16 cellular contexts compared by ENCODE assay signal in the genomic region with DNA sequence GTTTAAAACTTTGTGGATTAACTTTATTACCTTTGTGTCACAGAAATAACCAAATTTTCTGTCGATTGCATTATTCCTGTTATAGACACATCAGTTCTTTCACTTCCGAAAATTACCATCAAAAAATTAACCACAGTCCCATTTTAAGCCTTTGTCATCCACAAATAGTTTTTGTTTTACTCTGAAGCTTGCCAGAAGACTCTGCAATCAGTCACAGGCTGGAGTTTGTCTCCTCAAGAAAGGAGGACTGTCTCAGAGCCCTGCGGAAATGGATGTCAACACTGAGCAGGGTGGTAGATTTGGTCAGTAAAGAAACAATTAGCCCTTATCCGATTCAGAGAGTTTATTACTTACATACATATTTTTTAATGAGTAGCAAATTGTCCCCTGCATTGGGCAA. TPM values are rescaled to one million over a fixed set of nuclear protein-coding genes. Genes with fewer than 3 reads are reported as not detected.
DNase-seq lines count a peak whose midpoint lies in the region; ATAC-seq, FAIRE-seq and TF ChIP-seq lines count a peak whose summit lies in the region.
"Had no signal": no experiment of that assay in that cellular context is flagged by ENCODE, and none has a peak within 500 bp of the region (broad histone marks: within the 10 kb centered on the region; RNA-seq: fewer than 3 reads in every experiment).

No MANE protein-coding gene starts in this region.

- peak; percentile 62 for ATAC-seq in GM18508 (IDR thresholded peaks at IDR 0.05; ENCODE audit: insufficient read depth, unreplicated experiment)
- peak; percentile 48 for ATAC-seq in GM21786 (IDR thresholded peaks at IDR 0.05; ENCODE audit: unreplicated experiment)
- peak; percentile 52 for ATAC-seq in HG03354 (IDR thresholded peaks at IDR 0.05; ENCODE audit: poor library complexity, severe bottlenecking, unreplicated experiment)
- ATAC-seq: HCT116 had no signal

- H2AFZ ChIP-seq in astrocyte (ENCODE audit: low read depth, low read length) = no peak overlapping the region

- no peak overlapping the region for H3K4me3 Mint-ChIP-seq in astrocyte (ENCODE audit: unreplicated experiment)
- no peak overlapping the region for H3K4me3 Mint-ChIP-seq in glutamatergic neuron (ENCODE audit: unreplicated experiment)
- H3K4me3 Mint-ChIP-seq: brain, naive B cell had no signal

- intact Hi-C loops in transverse colon (cut with DNase I; ENCODE audit: low total_unique reads) = no loop called here

- H3K4me2 ChIP-seq in astrocyte (ENCODE audit: low read length) = no peak overlapping the region

- H3K4me1 Mint-ChIP-seq in astrocyte (ENCODE audit: low read depth, unreplicated experiment) (peaks cover 7% of the 10 kb centered on the region), glutamatergic neuron (ENCODE audit: low read depth, unreplicated experiment) (no peaks in the 10 kb centered on the region)
- H3K4me1 Mint-ChIP-seq: brain, naive B cell had no signal

- no peak overlapping the region for H3K9ac ChIP-seq in astrocyte (ENCODE audit: low read length)

- H3K9me3 Mint-ChIP-seq in astrocyte (ENCODE audit: unreplicated experiment) (no peaks in the 10 kb centered on the region), glutamatergic neuron (ENCODE audit: unreplicated experiment) (peaks cover 1% of the 10 kb centered on the region)
- H3K9me3 Mint-ChIP-seq: brain, naive B cell had no signal

- peak; percentile 26 for FAIRE-seq in astrocyte (lab: Jason Lieb, UNC)

- no peaks in the 10 kb centered on the region for H3K36me3 ChIP-seq in astrocyte (ENCODE audit: insufficient read depth, low read length)
- no peaks in the 10 kb centered on the region for H3K36me3 ChIP-seq in transverse colon
- H3K36me3 ChIP-seq: SJSA1, thoracic aorta had no signal

- TF ChIP-seq EP300 in transverse colon (IDR thresholded peaks at IDR 0.05; ENCODE audit: low read depth) = no peak

- H3K27me3 Mint-ChIP-seq in astrocyte (ENCODE audit: low read depth, unreplicated experiment) (no peaks in the 10 kb centered on the region), glutamatergic neuron (ENCODE audit: unreplicated experiment) (no peaks in the 10 kb centered on the region)

- 71 to 86% methylated on average over 2 to 4 of the region's 4 CpGs for WGBS in transverse colon (ENCODE audit: low coverage in 1 of 2), 2 donors

- no peak for TF ChIP-seq POLR2A in transverse colon (IDR thresholded peaks at IDR 0.05)

- DNase-seq in astrocyte (ENCODE audit: low read depth) (no peak), SKM-1 (lab: John Stamatoyannopoulos, UW; ENCODE audit: unreplicated experiment) (no peak), OCI-M2 (lab: John Stamatoyannopoulos, UW; ENCODE audit: unreplicated experiment) (no peak), glutamatergic neuron (no peak), transverse colon (no peak)
- DNase-seq: activated naive CD4-positive, alpha-beta T cell; naive B cell; NCI-H2081 treated with DMSO at 0.1 percent for 48 hours; NCI-H774 had no signal

- H3K27me3 ChIP-seq in astrocyte (ENCODE audit: insufficient read depth, low read length) (no peaks in the 10 kb centered on the region), transverse colon (no peaks in the 10 kb centered on the region)
- H3K27me3 ChIP-seq: SJSA1 had no signal

- no peak overlapping the region for H3K4me3 ChIP-seq in astrocyte (ENCODE audit: insufficient read depth, low read depth, low read length)
- H3K4me3 ChIP-seq in transverse colon = no peak overlapping the region
- H3K4me3 ChIP-seq: SJSA1, thoracic aorta had no signal

- H3K36me3 Mint-ChIP-seq in astrocyte (ENCODE audit: low read depth, unreplicated experiment) (no peaks in the 10 kb centered on the region), glutamatergic neuron (ENCODE audit: unreplicated experiment) (no peaks in the 10 kb centered on the region)
- H3K36me3 Mint-ChIP-seq: brain, naive B cell had no signal

- H3K9me3 ChIP-seq in astrocyte (ENCODE audit: insufficient read depth, low read depth, low read length) = no peaks in the 10 kb centered on the region
- H3K9me3 ChIP-seq in transverse colon = no peaks in the 10 kb centered on the region
- H3K9me3 ChIP-seq: SJSA1, thoracic aorta had no signal

- H4K20me1 ChIP-seq in astrocyte (ENCODE audit: insufficient read depth, low read length) = no peaks in the 10 kb centered on the region

- no peaks in the 10 kb centered on the region for H3K79me2 ChIP-seq in astrocyte (ENCODE audit: insufficient read depth, low read length)

- TF ChIP-seq CTCF in astrocyte (IDR thresholded peaks at IDR 0.05; ENCODE audit: insufficient read depth, low read depth, low read length) (no peak), glutamatergic neuron (IDR thresholded peaks at IDR 0.05; ENCODE audit: partially characterized antibody, unreplicated experiment) (no peak), transverse colon (IDR thresholded peaks at IDR 0.05) (no peak)

- H3K27ac ChIP-seq in astrocyte (ENCODE audit: low read depth, low read length) (no peak overlapping the region), transverse colon (no peak overlapping the region)
- H3K27ac ChIP-seq: SJSA1, thoracic aorta had no signal

- H3K4me1 ChIP-seq in astrocyte (ENCODE audit: insufficient read depth, low read length) (peaks cover 3% of the 10 kb centered on the region), transverse colon (no peaks in the 10 kb centered on the region)
- H3K4me1 ChIP-seq: SJSA1 had no signal

- in situ Hi-C loops in transverse colon (cut with MboI; ENCODE audit: low pct_ligation_motif_present in 1 of 4, low pct_unique_long_range_greater_than_20kb in 1 of 4, low sequenced_read_pairs in 3 of 4) = no loop called here

- H3K27ac Mint-ChIP-seq in astrocyte (ENCODE audit: unreplicated experiment) = no peak overlapping the region
- H3K27ac Mint-ChIP-seq in glutamatergic neuron (ENCODE audit: unreplicated experiment) = no peak overlapping the region
- H3K27ac Mint-ChIP-seq: brain, naive B cell had no signal

RNA-seq across cellular contexts. Expression of a gene that starts 20.1 kb away (rescaled TPM):
- total RNA-seq in astrocyte (49.9 and 51.3 TPM in 2 replicates), glutamatergic neuron (ENCODE audit: unreplicated experiment) (56.5 TPM), transverse colon (100 to 1,000 TPM in 1 of 4 donors, 10 to 100 TPM in 3; 25.5 to 118 (median 55.6) TPM)

RNA-seq across cellular contexts. Expression of a gene that starts 42.6 kb away (rescaled TPM):
- total RNA-seq in astrocyte = 13.5 and 15.2 TPM in 2 replicates
- 9.0 TPM for total RNA-seq in glutamatergic neuron (ENCODE audit: unreplicated experiment)
- 10 to 100 TPM in 2 of 4 donors, 1 to 10 TPM in 2; 3.4 to 16.7 (median 12.4) TPM for total RNA-seq in transverse colon

RNA-seq across cellular contexts. Expression of a gene that starts 45.9 kb away (rescaled TPM):
- total RNA-seq in astrocyte (0.07 TPM in 1 of 2 replicates, not detected in the other), glutamatergic neuron (ENCODE audit: unreplicated experiment) (0.47 TPM), transverse colon (1 to 10 TPM in 1 of 4 donors, under 1 TPM in 1, not detected in 2; 0.55 to 1.4 TPM)
